ENCODE assay signal across 1 cellular context in the genomic region with DNA sequence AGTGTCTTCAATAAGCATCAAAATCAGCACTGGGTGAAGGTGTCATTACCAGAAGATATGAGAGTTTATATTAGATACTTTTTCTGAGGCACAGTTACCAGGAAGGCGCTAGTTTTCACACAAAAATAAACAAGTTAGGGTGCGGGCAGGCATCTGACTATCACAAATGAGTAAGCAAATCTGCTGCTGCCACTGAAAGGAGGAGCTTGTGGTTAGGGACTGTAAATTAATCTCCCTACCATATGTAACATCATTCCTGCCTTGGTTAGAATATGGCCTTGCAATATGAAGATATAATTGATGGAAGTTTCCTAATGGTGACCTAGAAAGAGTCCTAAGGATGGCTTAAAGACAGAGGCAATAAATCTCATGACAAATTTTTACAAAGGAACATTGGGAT.
TF ChIP-seq lines count a peak whose summit lies in the region.

No MANE protein-coding gene starts in this region.

TF ChIP-seq in H1, 55 proteins besides CTCF, POLR2A, EP300 and RAD21 (continued from another document):
- TF ChIP-seq YY1 (IDR thresholded peaks at IDR 0.05; ENCODE audit: low read depth, low read length) (no peak), BCL11A (IDR thresholded peaks at IDR 0.05; ENCODE audit: low read depth in 2 of 2, low read length in 2 of 2) (no peak), SAP30 (IDR thresholded peaks at IDR 0.05; ENCODE audit: insufficient read depth, insufficient replicate concordance, low read length) (no peak), TBP (IDR thresholded peaks at IDR 0.05; ENCODE audit: low read depth, low read length) (no peak), POU5F1 (IDR thresholded peaks at IDR 0.05; ENCODE audit: low read depth, low read length) (no peak), KDM4A (IDR thresholded peaks at IDR 0.05; ENCODE audit: low read depth, low read length, severe bottlenecking) (no peak), TEAD4 (IDR thresholded peaks at IDR 0.05; ENCODE audit: low read depth, low read length) (no peak), POLR2AphosphoS5 (IDR thresholded peaks at IDR 0.05; ENCODE audit: low read depth, low read length) (no peak), TAF1 (IDR thresholded peaks at IDR 0.05; ENCODE audit: low read depth, low read length) (no peak), TCF12 (IDR thresholded peaks at IDR 0.05; ENCODE audit: low read depth, low read length) (no peak), PHF8 (conservative IDR thresholded peaks at IDR 0.05; ENCODE audit: low read depth, low read length) (no peak), FOSL1 (IDR thresholded peaks at IDR 0.05; ENCODE audit: insufficient read depth, low read depth, low read length) (no peak), HDAC2 (IDR thresholded peaks at IDR 0.05; ENCODE audit: borderline replicate concordance in 1 of 2, low read depth in 2 of 2, low read length in 2 of 2) (no peak), SP2 (IDR thresholded peaks at IDR 0.05; ENCODE audit: low read length) (no peak), RBBP5 (IDR thresholded peaks at IDR 0.05; ENCODE audit: borderline replicate concordance, low read depth, low read length) (no peak), TAF7 (optimal IDR thresholded peaks at IDR 0.05; ENCODE audit: borderline replicate concordance, low read depth, low read length) (no peak), SP1 (IDR thresholded peaks at IDR 0.05; ENCODE audit: low read depth, low read length) (no peak), BRCA1 (IDR thresholded peaks at IDR 0.05; ENCODE audit: low read depth, low read length) (no peak)
- TF ChIP-seq, protein P1, sequence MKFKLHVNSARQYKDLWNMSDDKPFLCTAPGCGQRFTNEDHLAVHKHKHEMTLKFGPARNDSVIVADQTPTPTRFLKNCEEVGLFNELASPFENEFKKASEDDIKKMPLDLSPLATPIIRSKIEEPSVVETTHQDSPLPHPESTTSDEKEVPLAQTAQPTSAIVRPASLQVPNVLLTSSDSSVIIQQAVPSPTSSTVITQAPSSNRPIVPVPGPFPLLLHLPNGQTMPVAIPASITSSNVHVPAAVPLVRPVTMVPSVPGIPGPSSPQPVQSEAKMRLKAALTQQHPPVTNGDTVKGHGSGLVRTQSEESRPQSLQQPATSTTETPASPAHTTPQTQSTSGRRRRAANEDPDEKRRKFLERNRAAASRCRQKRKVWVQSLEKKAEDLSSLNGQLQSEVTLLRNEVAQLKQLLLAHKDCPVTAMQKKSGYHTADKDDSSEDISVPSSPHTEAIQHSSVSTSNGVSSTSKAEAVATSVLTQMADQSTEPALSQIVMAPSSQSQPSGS (IDR thresholded peaks at IDR 0.05; ENCODE audit: low read length), result no peak
